10 cellular contexts compared by ENCODE assay signal in the genomic region with DNA sequence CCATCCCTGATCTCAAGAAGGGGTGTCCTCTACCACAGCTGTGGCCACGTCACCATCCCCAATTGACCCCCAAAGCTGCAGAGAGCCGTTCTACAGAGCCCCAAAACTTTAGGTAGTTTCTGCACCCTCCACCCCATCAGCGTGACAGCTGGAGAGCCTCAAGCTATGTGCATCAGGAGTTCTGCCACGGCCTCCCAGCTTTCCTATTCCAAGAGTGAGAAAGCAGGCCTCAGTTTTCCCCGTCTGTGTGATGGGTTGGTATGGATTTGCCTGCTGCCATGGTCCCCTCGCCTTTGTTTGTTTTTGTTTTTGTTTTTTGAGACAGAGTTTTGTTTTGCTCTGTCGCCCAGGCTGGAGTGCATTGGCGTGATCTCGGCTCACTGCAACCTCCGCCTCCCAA. TPM values are rescaled to one million over a fixed set of nuclear protein-coding genes. Genes with fewer than 3 reads are reported as not detected.
DNase-seq lines count a peak whose midpoint lies in the region; ATAC-seq and TF ChIP-seq lines count a peak whose summit lies in the region.
"Had no signal": no experiment of that assay in that cellular context is flagged by ENCODE, and none has a peak within 500 bp of the region (broad histone marks: within the 10 kb centered on the region; RNA-seq: fewer than 3 reads in every experiment).

No MANE protein-coding gene starts in this region.

- H3K9ac ChIP-seq in muscle layer of colon (ENCODE audit: low read length): peak overlapping the region; percentile 95

- WGBS in heart right ventricle, 2 donors: 67 to 85% methylated on average over 10 of the region's 10 CpGs

- no peak for DNase-seq in heart right ventricle
- DNase-seq in Right ventricle myocardium inferior (ENCODE audit: missing footprints): no peak
- DNase-seq in breast epithelium (ENCODE audit: low spot score in 2 of 2): no peak
- no peak for DNase-seq in uterus
- DNase-seq in activated CD4-positive, CD25-positive, alpha-beta regulatory T cell treated with anti-CD3 and anti-CD28 coated beads, Interleukin-2, amount 50 U/mL, for 72 hours: no peak
- DNase-seq: DMS79, WERI-Rb-1 had no signal

- TF ChIP-seq POLR2A in breast epithelium (IDR thresholded peaks at IDR 0.05) (no peak), uterus (IDR thresholded peaks at IDR 0.05) (no peak)

- H3K9me3 ChIP-seq in heart right ventricle: no peaks in the 10 kb centered on the region
- no peaks in the 10 kb centered on the region for H3K9me3 ChIP-seq in breast epithelium
- no peaks in the 10 kb centered on the region for H3K9me3 ChIP-seq in muscle layer of colon (ENCODE audit: low read length)
- H3K9me3 ChIP-seq in uterus: no peaks in the 10 kb centered on the region

- intact Hi-C loops in heart right ventricle (cut with DNase I): no loop called here
- intact Hi-C loops in Right ventricle myocardium inferior (cut with DNase I): no loop called here
- intact Hi-C loops in breast epithelium (cut with DNase I; ENCODE audit: low total_unique reads): no loop called here
- intact Hi-C loops in uterus (cut with DNase I; ENCODE audit: low total_unique reads): no loop called here

- peaks cover 18 to 83% (median 62%) of the 10 kb centered on the region in 9 donors for H3K4me1 ChIP-seq in heart right ventricle
- H3K4me1 ChIP-seq in breast epithelium: peaks cover 10 to 23% of the 10 kb centered on the region in 2 donors
- H3K4me1 ChIP-seq in muscle layer of colon (ENCODE audit: insufficient read depth, low read length): peaks cover 61% of the 10 kb centered on the region
- H3K4me1 ChIP-seq in uterus: peaks cover 0 to 13% of the 10 kb centered on the region in 2 donors

- peak overlapping the region; percentile 58 to 97 (median 81) for H3K4me3 ChIP-seq in heart right ventricle
- H3K4me3 ChIP-seq in breast epithelium: peak overlapping the region; percentile 76 to 95 (median 76)
- H3K4me3 ChIP-seq in muscle layer of colon (ENCODE audit: low read depth in 1 of 2, low read length in 2 of 2): peak overlapping the region; percentile 24 to 68
- peak overlapping the region in 1 of 2 donors; percentile 76 for H3K4me3 ChIP-seq in uterus

- ATAC-seq in heart right ventricle (no peak), Right ventricle myocardium inferior (no peak), GM19467 (IDR thresholded peaks at IDR 0.05; ENCODE audit: unreplicated experiment) (no peak), HG03039 (IDR thresholded peaks at IDR 0.05; ENCODE audit: unreplicated experiment) (no peak)

- TF ChIP-seq CTCF in heart right ventricle (IDR thresholded peaks at IDR 0.05): no peak
- TF ChIP-seq CTCF in breast epithelium (IDR thresholded peaks at IDR 0.05): no peak
- no peak for TF ChIP-seq CTCF in uterus (IDR thresholded peaks at IDR 0.05)

- H3K27ac ChIP-seq in heart right ventricle: peak overlapping the region in 9 of 10 donors; percentile 93 to 100 (median 96)
- peak overlapping the region; percentile 91 to 96 for H3K27ac ChIP-seq in breast epithelium
- H3K27ac ChIP-seq in muscle layer of colon (ENCODE audit: low read depth, low read length): peak overlapping the region; percentile 79
- H3K27ac ChIP-seq in uterus: peak overlapping the region; percentile 91 to 94
- H3K27ac ChIP-seq: WERI-Rb-1 had no signal

- H3K36me3 ChIP-seq in heart right ventricle: peaks cover 0 to 42% (median 10%) of the 10 kb centered on the region in 9 donors
- H3K36me3 ChIP-seq in breast epithelium: no peaks in the 10 kb centered on the region
- peaks cover 15% of the 10 kb centered on the region for H3K36me3 ChIP-seq in muscle layer of colon (ENCODE audit: insufficient read depth, low read length)
- H3K36me3 ChIP-seq in uterus: no peaks in the 10 kb centered on the region

- H3K27me3 ChIP-seq in heart right ventricle: no peaks in the 10 kb centered on the region
- H3K27me3 ChIP-seq in breast epithelium: no peaks in the 10 kb centered on the region
- no peaks in the 10 kb centered on the region for H3K27me3 ChIP-seq in muscle layer of colon (ENCODE audit: control insufficient read depth in 1 of 2, insufficient read depth in 2 of 2, low read length in 2 of 2)
- no peaks in the 10 kb centered on the region for H3K27me3 ChIP-seq in uterus

RNA-seq across cellular contexts. Expression of a gene that starts 1.5 kb away (rescaled TPM):
- total RNA-seq in heart right ventricle: 10 to 100 TPM in 9 of 10 donors, 1 to 10 TPM in 1; 7.1 to 76.3 (median 20.3) TPM
- polyA plus RNA-seq in heart right ventricle: 10 to 100 TPM; 20.7 to 30.7 TPM
- total RNA-seq in Right ventricle myocardium inferior: 18.3 TPM
- total RNA-seq in breast epithelium: 10 to 100 TPM in 2 of 3 donors, 1 to 10 TPM in 1; 4.3 to 37.6 (median 34.4) TPM
- 10 to 100 TPM in 2 of 4 donors, 1 to 10 TPM in 2; 3.2 to 58.8 (median 11.9) TPM for total RNA-seq in uterus

RNA-seq across cellular contexts. Expression of a gene that starts 27.7 kb away (rescaled TPM):
- under 1 TPM in 1 of 10 donors, not detected in 9; 0.38 TPM for total RNA-seq in heart right ventricle
- polyA plus RNA-seq in heart right ventricle: not detected
- total RNA-seq in Right ventricle myocardium inferior: not detected
- 10 to 100 TPM in 2 of 3 donors, not detected in 1; 15.7 to 18.1 TPM for total RNA-seq in breast epithelium
- total RNA-seq in uterus: 1 to 10 TPM in 1 of 4 donors, under 1 TPM in 1, not detected in 2; 0.29 to 5.8 TPM

RNA-seq across cellular contexts. Expression of a gene that starts 51.0 kb away (rescaled TPM):
- not detected for total RNA-seq in heart right ventricle
- polyA plus RNA-seq in heart right ventricle: not detected
- not detected for total RNA-seq in Right ventricle myocardium inferior
- not detected for total RNA-seq in breast epithelium
- not detected for total RNA-seq in uterus

RNA-seq across cellular contexts. Expression of a gene that starts 58.9 kb away (rescaled TPM):
- total RNA-seq in heart right ventricle (100 to 1,000 TPM in 4 of 10 donors, 10 to 100 TPM in 6; 72.8 to 118 (median 92.5) TPM), Right ventricle myocardium inferior (91.9 TPM), breast epithelium (100 to 1,000 TPM in 1 of 3 donors, 10 to 100 TPM in 2; 17.1 to 102 (median 75.4) TPM), uterus (100 to 1,000 TPM in 2 of 4 donors, 10 to 100 TPM in 1, 1 to 10 TPM in 1; 3.8 to 171 (median 111) TPM)
- polyA plus RNA-seq in heart right ventricle: 100 to 1,000 TPM in 1 of 2 donors, 10 to 100 TPM in 1; 63.2 to 130 TPM
